18 cellular contexts compared by ENCODE assay signal in the genomic region with DNA sequence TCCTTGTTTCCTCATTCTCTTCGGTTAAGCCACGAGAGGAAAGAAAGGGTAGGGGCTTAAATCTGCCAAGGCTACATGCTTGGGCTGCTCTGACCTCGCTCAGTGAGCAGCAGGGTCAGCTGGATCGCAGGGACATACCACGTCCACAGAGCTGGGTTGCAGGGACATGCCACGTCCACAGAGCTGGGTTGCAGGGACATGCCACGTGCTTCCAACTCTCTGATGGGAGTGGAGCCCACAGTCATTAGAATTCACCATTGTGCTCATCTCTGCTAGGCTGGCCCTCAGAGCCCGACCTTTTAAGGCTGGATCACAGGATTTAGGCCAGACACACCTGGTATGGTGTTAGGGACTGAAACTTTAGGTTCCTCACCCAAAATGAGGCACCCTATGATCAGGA.
A peak's percentile ranks its signal among the peaks of the same experiment; 100 is the strongest.
DNase-seq lines count a peak whose midpoint lies in the region; ATAC-seq, FAIRE-seq and TF ChIP-seq lines count a peak whose summit lies in the region.
"Had no signal": no experiment of that assay in that cellular context is flagged by ENCODE, and none has a peak within 500 bp of the region (broad histone marks: within the 10 kb centered on the region; RNA-seq: fewer than 3 reads in every experiment).

No MANE protein-coding gene starts in this region.

- H3K9me3 ChIP-seq in H1 (ENCODE audit: insufficient read depth in 2 of 2, low read depth in 1 of 2, low read length in 1 of 2): no peaks in the 10 kb centered on the region
- no peaks in the 10 kb centered on the region for H3K9me3 ChIP-seq in neuronal stem cell (replicated peaks in 1 of 2; ENCODE audit: control insufficient read depth in 2 of 2, insufficient read depth in 1 of 2, low read depth in 1 of 2, low read length in 2 of 2)
- H3K9me3 ChIP-seq: A549, HAP-1 had no signal

- TF ChIP-seq CTCF in GM23338 (conservative IDR thresholded peaks at IDR 0.05; ENCODE audit: low read depth in 2 of 2): no peak
- no peak for TF ChIP-seq CTCF in H1 (IDR thresholded peaks at IDR 0.05; ENCODE audit: control extremely low read depth in 1 of 3, insufficient read depth in 1 of 3, low read depth in 1 of 3, low read length in 3 of 3)

- H3K27me3 Mint-ChIP-seq in GM23338 (ENCODE audit: insufficient read depth, low read depth, poor library complexity): peaks cover 6% of the 10 kb centered on the region

- no peak overlapping the region for H3K27ac Mint-ChIP-seq in GM23338
- H3K27ac Mint-ChIP-seq: CD14-positive monocyte; CD4-positive, alpha-beta memory T cell had no signal

- TF ChIP-seq EP300 in H1 (IDR thresholded peaks at IDR 0.05; ENCODE audit: borderline replicate concordance in 1 of 2, low read depth in 2 of 2, low read length in 2 of 2): no peak

- no peak overlapping the region for H3K23ac ChIP-seq in H1 (ENCODE audit: insufficient read length)
- no peak overlapping the region for H3K23ac ChIP-seq in neuronal stem cell (ENCODE audit: low read depth, low read length, poor library complexity)

- no peak for FAIRE-seq in H1 (lab: Jason Lieb, UNC)
- FAIRE-seq: A549, GM12892, GM18507 had no signal

- CTCF ChIA-PET in H1 (lab: Charles Lee; ENCODE audit: partially characterized antibody): interaction anchor here (3.4 kb wide), 1 partner anchor 264 kb away, joined by 15 read pairs; no protein-coding TSS in a partner anchor

- H4K20me1 ChIP-seq in GM23338 (replicated peaks; ENCODE audit: insufficient read depth) (no peaks in the 10 kb centered on the region), H1 (replicated peaks in 1 of 2; ENCODE audit: control insufficient read depth in 1 of 2, insufficient read depth in 2 of 2, low read length in 2 of 2) (no peaks in the 10 kb centered on the region)

- H2AFZ ChIP-seq in GM23338 (peak overlapping the region; percentile 43; the same call in 1 of the 2 replicates), H1 (ENCODE audit: low read length) (no peak overlapping the region), neuronal stem cell (ENCODE audit: low read length) (no peak overlapping the region)

- H2BK5ac ChIP-seq in H1 (ENCODE audit: low read depth, low read length) (no peak overlapping the region), neuronal stem cell (ENCODE audit: low read length) (no peak overlapping the region)

- no peak for TF ChIP-seq RAD21 in H1 (IDR thresholded peaks at IDR 0.05 in 1 of 2, conservative IDR thresholded peaks at IDR 0.05 in 1 of 2; ENCODE audit: low read depth in 2 of 2, low read length in 2 of 2)

- DNase-seq in GM23338 (ENCODE audit: low spot score) (no peak), H1 (ENCODE audit: low read depth in 1 of 2, low spot score in 2 of 2) (peak in 1 of 2 experiments; percentile 35), neuronal stem cell (ENCODE audit: low spot score) (no peak), substantia nigra (lab: John Stamatoyannopoulos, UW) (peak in 1 of 49 donors; percentile 31)
- DNase-seq in stimulated activated CD4-positive, alpha-beta T cell treated with anti-CD3 and anti-CD28 coated beads, Interleukin-4, amount 100 ng/mL, for 1 hour: no peak
- DNase-seq: AML-193; CD4-positive, alpha-beta memory T cell; DMS153; DMS79; GDM1 had no signal

- H3K4me3 ChIP-seq in GM23338 (no peak overlapping the region), H1 (ENCODE audit: extremely low read depth in 1 of 4, insufficient read depth in 2 of 4, low read depth in 3 of 4, low read length in 4 of 4) (no peak overlapping the region), neuronal stem cell (ENCODE audit: low read length in 2 of 2) (no peak overlapping the region)
- H3K4me3 ChIP-seq: A549, HAP-1 had no signal

- no peaks in the 10 kb centered on the region for H3F3A ChIP-seq in GM23338 (replicated peaks; ENCODE audit: low read depth)

- H3K4me1 Mint-ChIP-seq in GM23338: peaks cover 9% of the 10 kb centered on the region
- H3K4me1 Mint-ChIP-seq: CD14-positive monocyte; CD4-positive, alpha-beta memory T cell had no signal

- H3K56ac ChIP-seq in H1 (replicated peaks; ENCODE audit: insufficient read length, low read depth, low read length): no peak overlapping the region

- POLR2A ChIA-PET in H1 (lab: Charles Lee; ENCODE audit: partially characterized antibody): no interaction called here

- H3K79me1 ChIP-seq in H1 (ENCODE audit: low read depth, low read length) (no peaks in the 10 kb centered on the region), neuronal stem cell (ENCODE audit: low read depth, low read length) (no peaks in the 10 kb centered on the region)

- H3K9me2 ChIP-seq in GM23338 (ENCODE audit: insufficient read depth): no peaks in the 10 kb centered on the region

- H3K9me3 Mint-ChIP-seq in GM23338: no peaks in the 10 kb centered on the region
- H3K9me3 Mint-ChIP-seq: CD14-positive monocyte; CD4-positive, alpha-beta memory T cell had no signal

- H2BK12ac ChIP-seq in H1 (ENCODE audit: low read depth, low read length): 0 out of 2 replicates have a peak overlapping the region, but pooled peaks have one; percentile 45
- H2BK12ac ChIP-seq in neuronal stem cell (ENCODE audit: low read length): no peak overlapping the region

- H3K4me1 ChIP-seq in GM23338 (ENCODE audit: insufficient read depth) (0 out of 2 replicates have a peak, but pooled peaks cover 6% of the 10 kb centered on the region), H1 (replicated peaks in 1 of 4; ENCODE audit: control insufficient read depth in 3 of 4, insufficient read depth in 4 of 4, low read length in 3 of 4) (peaks cover 0 to 3% (median 1%) of the 10 kb centered on the region in 4 experiments; a peak in 3 of 7 replicates), neuronal stem cell (ENCODE audit: control insufficient read depth in 2 of 2, insufficient read depth in 1 of 2, low read depth in 1 of 2, low read length in 2 of 2) (peaks cover 3 to 7% of the 10 kb centered on the region in 2 donors)
- H3K4me1 ChIP-seq: HAP-1 had no signal

- ATAC-seq in GM23338 (no peak), GM18511 (IDR thresholded peaks at IDR 0.05; ENCODE audit: unreplicated experiment) (no peak), GM21576 (IDR thresholded peaks at IDR 0.05; ENCODE audit: unreplicated experiment) (no peak)
- ATAC-seq: A549 had no signal

- H3K14ac ChIP-seq in H1 (ENCODE audit: insufficient read length) (no peak overlapping the region), neuronal stem cell (ENCODE audit: low read length) (no peak overlapping the region)

- no peak overlapping the region for H4K5ac ChIP-seq in H1 (ENCODE audit: insufficient read length, low read depth, low read length)

- no peak overlapping the region for H2BK20ac ChIP-seq in H1 (ENCODE audit: low read length)

- H4K8ac ChIP-seq in H1 (ENCODE audit: extremely low read depth, insufficient read depth, low read length): no peak overlapping the region
- H4K8ac ChIP-seq in neuronal stem cell (ENCODE audit: low read depth, low read length): no peak overlapping the region

- H3K79me2 ChIP-seq in GM23338 (replicated peaks; ENCODE audit: insufficient read depth) (no peaks in the 10 kb centered on the region), H1 (ENCODE audit: control insufficient read depth in 1 of 2, insufficient read depth in 2 of 2, low read length in 2 of 2) (no peaks in the 10 kb centered on the region)

- H2BK120ac ChIP-seq in H1 (replicated peaks; ENCODE audit: low read depth, low read length) (no peak overlapping the region), neuronal stem cell (ENCODE audit: low read depth, low read length) (no peak overlapping the region)

- H3K36me3 ChIP-seq in GM23338 (ENCODE audit: insufficient read depth) (no peaks in the 10 kb centered on the region), H1 (ENCODE audit: control insufficient read depth in 2 of 4, insufficient read depth in 4 of 4, low read length in 3 of 4) (no peaks in the 10 kb centered on the region), neuronal stem cell (replicated peaks in 1 of 2; ENCODE audit: control insufficient read depth in 2 of 2, insufficient read depth in 2 of 2, low read length in 2 of 2) (no peaks in the 10 kb centered on the region)
- H3K36me3 ChIP-seq: HAP-1 had no signal

- H3K27ac ChIP-seq in GM23338 (ENCODE audit: low read depth) (no peak overlapping the region), H1 (ENCODE audit: low read depth, low read length) (no peak overlapping the region), neuronal stem cell (replicated peaks; ENCODE audit: low read length) (no peak overlapping the region), substantia nigra (ENCODE audit: low read depth, low read length, poor library complexity, severe bottlenecking) (peak overlapping the region; percentile 53)
- H3K27ac ChIP-seq: 22Rv1 had no signal

- H3K27me3 ChIP-seq in GM23338 (ENCODE audit: insufficient read depth) (no peaks in the 10 kb centered on the region), H1 (replicated peaks in 1 of 4; ENCODE audit: control insufficient read depth in 3 of 4, extremely low read depth in 1 of 4, insufficient read depth in 3 of 4, low read length in 3 of 4) (no peaks in the 10 kb centered on the region), neuronal stem cell (ENCODE audit: control insufficient read depth in 3 of 3, insufficient read depth in 3 of 3, low read depth in 1 of 3, low read length in 3 of 3) (no peaks in the 10 kb centered on the region)

- no peaks in the 10 kb centered on the region for H3K23me2 ChIP-seq in H1 (ENCODE audit: low read depth, low read length)

- H2AK5ac ChIP-seq in H1 (ENCODE audit: low read depth, low read length) (no peak overlapping the region), neuronal stem cell (ENCODE audit: low read depth, low read length) (no peak overlapping the region)

- H4K91ac ChIP-seq in H1 (replicated peaks; ENCODE audit: insufficient read length, low read length): peak overlapping the region; percentile 45
- H4K91ac ChIP-seq in neuronal stem cell (ENCODE audit: low read depth, low read length, poor library complexity): no peak overlapping the region

- H3K4me3 Mint-ChIP-seq in GM23338: no peak overlapping the region
- H3K4me3 Mint-ChIP-seq: CD14-positive monocyte; CD4-positive, alpha-beta memory T cell had no signal

- no peak overlapping the region for H3K9ac ChIP-seq in H1 (replicated peaks in 1 of 4; ENCODE audit: extremely low read depth in 1 of 4, low read depth in 3 of 4, low read length in 3 of 4)
- no peak overlapping the region for H3K9ac ChIP-seq in neuronal stem cell (ENCODE audit: low read depth, low read length, poor library complexity)

- H2BK15ac ChIP-seq in H1 (ENCODE audit: low read length) (0 out of 2 replicates have a peak overlapping the region, but pooled peaks have one; percentile 13), neuronal stem cell (ENCODE audit: low read length) (peak overlapping the region; percentile 46)

- H3K4me2 ChIP-seq in GM23338 (no peak overlapping the region), H1 (ENCODE audit: insufficient read depth in 1 of 2, low read depth in 2 of 2, low read length in 2 of 2) (no peak overlapping the region), neuronal stem cell (ENCODE audit: insufficient read depth, low read length, poor library complexity, severe bottlenecking) (no peak overlapping the region)
- H3K4me2 ChIP-seq: A549 had no signal

- no peak overlapping the region for H3K18ac ChIP-seq in H1 (ENCODE audit: extremely low read depth, low read length)
- H3K18ac ChIP-seq in neuronal stem cell (ENCODE audit: low read length): no peak overlapping the region

- 83% methylated on average over 8 of the region's 8 CpGs; no CpG with 5 or more reads in 1 of the 2 experiments for WGBS in H1 (ENCODE audit: extremely low coverage in 1 of 2, insufficient coverage in 1 of 2, insufficient read length in 1 of 2, insufficient replicate concordance in 2 of 2, low coverage in 1 of 2, low lambda C conversion rate in 2 of 2, missing lambda C conversion rate in 1 of 2), 2 experiments
- WGBS in neuronal stem cell (ENCODE audit: extremely low coverage in 2 of 2, insufficient read length in 2 of 2, insufficient replicate concordance in 1 of 2), 2 donors: no CpG with 5 or more reads among the region's 8 CpGs

- H3K4ac ChIP-seq in H1 (replicated peaks; ENCODE audit: insufficient read length, low read depth, low read length) (no peak overlapping the region), neuronal stem cell (ENCODE audit: low read length) (no peak overlapping the region)

- no peak for TF ChIP-seq POLR2A in H1 (IDR thresholded peaks at IDR 0.05; ENCODE audit: control extremely low read depth in 1 of 2, low read depth in 2 of 2, low read length in 2 of 2)

- no peaks in the 10 kb centered on the region for H3K36me3 Mint-ChIP-seq in GM23338 (ENCODE audit: low read depth)
- H3K36me3 Mint-ChIP-seq: CD14-positive monocyte; CD4-positive, alpha-beta memory T cell had no signal
